8 cellular contexts compared by ENCODE assay signal in the genomic region with DNA sequence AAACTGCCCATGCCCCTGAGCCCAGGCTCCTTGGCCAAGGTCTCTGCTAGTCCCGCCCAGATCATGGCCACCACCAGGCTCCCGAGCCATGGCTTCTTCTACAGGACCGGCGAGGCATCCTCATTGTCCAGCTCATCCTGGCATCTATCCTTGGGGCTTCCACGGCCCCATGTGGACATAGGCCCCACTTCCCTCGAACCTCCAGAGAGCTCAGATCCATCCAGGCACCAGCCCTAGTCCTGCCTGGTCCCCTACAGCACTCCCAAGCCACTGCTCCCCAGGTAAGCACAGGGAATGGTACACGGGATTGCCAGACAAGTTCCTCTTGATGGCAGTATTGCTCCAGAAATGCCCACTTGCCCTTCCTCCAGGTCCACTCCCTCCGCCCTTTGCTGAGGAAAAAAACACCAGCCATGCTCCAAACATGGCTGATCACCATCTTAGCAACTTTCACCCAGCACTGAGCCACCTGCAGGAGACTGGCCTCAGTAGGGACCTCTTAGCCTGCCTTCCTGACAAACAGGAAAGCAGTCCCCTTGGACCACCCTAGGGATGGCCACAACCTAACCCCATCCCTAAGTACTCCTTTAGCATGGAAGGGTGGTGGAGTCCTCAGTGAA.
A peak's percentile ranks its signal among the peaks of the same experiment; 100 is the strongest.
DNase-seq lines count a peak whose midpoint lies in the region; ATAC-seq, FAIRE-seq and TF ChIP-seq lines count a peak whose summit lies in the region.

No MANE protein-coding gene starts in this region.

- no peak overlapping the region for H3K27ac Mint-ChIP-seq in Calu3 (ENCODE audit: unreplicated experiment)

- H3K9me3 Mint-ChIP-seq in Calu3 (ENCODE audit: low read depth, unreplicated experiment) = peaks cover 7% of the 10 kb centered on the region

- ATAC-seq in GM19328 (IDR thresholded peaks at IDR 0.05; ENCODE audit: unreplicated experiment) (peak; percentile 55), HG03558 (IDR thresholded peaks at IDR 0.05; ENCODE audit: extremely low read depth, unreplicated experiment) (peak; percentile 60), SK-N-SH treated with all-trans-retinoic acid at 6 μM for 48 hours (peak; percentile 57)

- peaks cover 8% of the 10 kb centered on the region for H3K4me1 Mint-ChIP-seq in Calu3 (ENCODE audit: low read depth, unreplicated experiment)

- H3K9ac ChIP-seq in kidney (ENCODE audit: low read length in 2 of 2) = no peak overlapping the region

- no peaks in the 10 kb centered on the region for H3K36me3 ChIP-seq in kidney (ENCODE audit: control insufficient read depth in 1 of 2, insufficient read depth in 2 of 2, low read length in 2 of 2)

- no peaks in the 10 kb centered on the region for H3K27me3 Mint-ChIP-seq in Calu3 (ENCODE audit: unreplicated experiment)

- FAIRE-seq in kidney (lab: Jason Lieb, UNC) = peak; percentile 82

- no peaks in the 10 kb centered on the region for H3K4me1 ChIP-seq in kidney (ENCODE audit: control insufficient read depth in 1 of 2, insufficient read depth in 1 of 2, low read depth in 1 of 2, low read length in 2 of 2)

- H3K36me3 Mint-ChIP-seq in Calu3 (ENCODE audit: insufficient read depth, unreplicated experiment) = peaks cover 7% of the 10 kb centered on the region

- H3K4me3 ChIP-seq in kidney (ENCODE audit: low read length in 2 of 2) = no peak overlapping the region

- intact Hi-C loops in kidney (cut with DNase I) = no loop called here
- intact Hi-C loops in Calu3 (cut with micrococcal nuclease; ENCODE audit: unreplicated experiment) = no loop called here

- BruUV-seq in Calu3 (replicated peaks; lab: Mats Ljungman, UMichigan) = no TSS peak

- peak; percentile 40 for DNase-seq in Caki2 (ENCODE audit: low read depth)
- peak; percentile 82 for DNase-seq in kidney
- no peak for DNase-seq in cortex of kidney (lab: John Stamatoyannopoulos, UW)
- DNase-seq in NCI-H128 (lab: John Stamatoyannopoulos, UW; ENCODE audit: unreplicated experiment) = no peak
- no peak for DNase-seq in Calu3

- CTCF ChIA-PET in Calu3 (lab: Charles Lee) = no interaction called here

- TF ChIP-seq CTCF in kidney (IDR thresholded peaks at IDR 0.05; ENCODE audit: borderline replicate concordance, extremely low read depth, insufficient read depth) (peak; percentile 38), Calu3 (IDR thresholded peaks at IDR 0.05; ENCODE audit: unreplicated experiment) (no peak)

- in situ Hi-C loops in Caki2 (cut with HindIII; ENCODE audit: low pct_unique_long_range_greater_than_20kb, low sequenced_read_pairs) = no loop called here

- no peak overlapping the region for H3K27ac ChIP-seq in kidney (ENCODE audit: low read depth in 2 of 2, low read length in 2 of 2)

- no peak overlapping the region for H3K4me3 Mint-ChIP-seq in Calu3 (ENCODE audit: low read depth, unreplicated experiment)

- H3K9me3 ChIP-seq in kidney (ENCODE audit: control insufficient read depth in 1 of 2, low read length in 2 of 2) = no peaks in the 10 kb centered on the region

TF ChIP-seq in SK-N-SH treated with all-trans-retinoic acid at 6 μM for 48 hours, 23 proteins besides CTCF, POLR2A, EP300 and RAD21 (continues in another document):
- TF ChIP-seq SNAI2 (CRISPR knock-in tag; IDR thresholded peaks at IDR 0.05) (no peak), ZFP30 (CRISPR knock-in tag; IDR thresholded peaks at IDR 0.05) (no peak), ZNF565 (CRISPR knock-in tag; conservative IDR thresholded peaks at IDR 0.05; ENCODE audit: low read depth) (no peak), ZNF8 (CRISPR knock-in tag; IDR thresholded peaks at IDR 0.05) (no peak), ISL1 (CRISPR knock-in tag; IDR thresholded peaks at IDR 0.05) (no peak), GLIS3 (CRISPR knock-in tag; IDR thresholded peaks at IDR 0.05) (no peak), TCF4 (CRISPR knock-in tag; IDR thresholded peaks at IDR 0.05; ENCODE audit: borderline replicate concordance) (no peak), CSDC2 (CRISPR knock-in tag; IDR thresholded peaks at IDR 0.05) (no peak), ZFP3 (CRISPR knock-in tag; IDR thresholded peaks at IDR 0.05) (no peak), ARNTL (CRISPR knock-in tag; IDR thresholded peaks at IDR 0.05; ENCODE audit: borderline replicate concordance, low read depth) (no peak), RARB (CRISPR knock-in tag; IDR thresholded peaks at IDR 0.05) (no peak)
- TF ChIP-seq, protein P1, sequence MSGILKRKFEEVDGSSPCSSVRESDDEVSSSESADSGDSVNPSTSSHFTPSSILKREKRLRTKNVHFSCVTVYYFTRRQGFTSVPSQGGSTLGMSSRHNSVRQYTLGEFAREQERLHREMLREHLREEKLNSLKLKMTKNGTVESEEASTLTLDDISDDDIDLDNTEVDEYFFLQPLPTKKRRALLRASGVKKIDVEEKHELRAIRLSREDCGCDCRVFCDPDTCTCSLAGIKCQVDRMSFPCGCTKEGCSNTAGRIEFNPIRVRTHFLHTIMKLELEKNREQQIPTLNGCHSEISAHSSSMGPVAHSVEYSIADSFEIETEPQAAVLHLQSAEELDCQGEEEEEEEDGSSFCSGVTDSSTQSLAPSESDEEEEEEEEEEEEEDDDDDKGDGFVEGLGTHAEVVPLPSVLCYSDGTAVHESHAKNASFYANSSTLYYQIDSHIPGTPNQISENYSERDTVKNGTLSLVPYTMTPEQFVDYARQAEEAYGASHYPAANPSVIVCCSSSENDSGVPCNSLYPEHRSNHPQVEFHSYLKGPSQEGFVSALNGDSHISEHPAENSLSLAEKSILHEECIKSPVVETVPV (CRISPR knock-in tag; IDR thresholded peaks at IDR 0.05) = no peak
- TF ChIP-seq, protein P2, sequence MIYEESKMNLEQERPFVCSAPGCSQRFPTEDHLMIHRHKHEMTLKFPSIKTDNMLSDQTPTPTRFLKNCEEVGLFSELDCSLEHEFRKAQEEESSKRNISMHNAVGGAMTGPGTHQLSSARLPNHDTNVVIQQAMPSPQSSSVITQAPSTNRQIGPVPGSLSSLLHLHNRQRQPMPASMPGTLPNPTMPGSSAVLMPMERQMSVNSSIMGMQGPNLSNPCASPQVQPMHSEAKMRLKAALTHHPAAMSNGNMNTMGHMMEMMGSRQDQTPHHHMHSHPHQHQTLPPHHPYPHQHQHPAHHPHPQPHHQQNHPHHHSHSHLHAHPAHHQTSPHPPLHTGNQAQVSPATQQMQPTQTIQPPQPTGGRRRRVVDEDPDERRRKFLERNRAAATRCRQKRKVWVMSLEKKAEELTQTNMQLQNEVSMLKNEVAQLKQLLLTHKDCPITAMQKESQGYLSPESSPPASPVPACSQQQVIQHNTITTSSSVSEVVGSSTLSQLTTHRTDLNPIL (CRISPR knock-in tag; IDR thresholded peaks at IDR 0.05; ENCODE audit: low read depth) = no peak
- TF ChIP-seq, protein P3, sequence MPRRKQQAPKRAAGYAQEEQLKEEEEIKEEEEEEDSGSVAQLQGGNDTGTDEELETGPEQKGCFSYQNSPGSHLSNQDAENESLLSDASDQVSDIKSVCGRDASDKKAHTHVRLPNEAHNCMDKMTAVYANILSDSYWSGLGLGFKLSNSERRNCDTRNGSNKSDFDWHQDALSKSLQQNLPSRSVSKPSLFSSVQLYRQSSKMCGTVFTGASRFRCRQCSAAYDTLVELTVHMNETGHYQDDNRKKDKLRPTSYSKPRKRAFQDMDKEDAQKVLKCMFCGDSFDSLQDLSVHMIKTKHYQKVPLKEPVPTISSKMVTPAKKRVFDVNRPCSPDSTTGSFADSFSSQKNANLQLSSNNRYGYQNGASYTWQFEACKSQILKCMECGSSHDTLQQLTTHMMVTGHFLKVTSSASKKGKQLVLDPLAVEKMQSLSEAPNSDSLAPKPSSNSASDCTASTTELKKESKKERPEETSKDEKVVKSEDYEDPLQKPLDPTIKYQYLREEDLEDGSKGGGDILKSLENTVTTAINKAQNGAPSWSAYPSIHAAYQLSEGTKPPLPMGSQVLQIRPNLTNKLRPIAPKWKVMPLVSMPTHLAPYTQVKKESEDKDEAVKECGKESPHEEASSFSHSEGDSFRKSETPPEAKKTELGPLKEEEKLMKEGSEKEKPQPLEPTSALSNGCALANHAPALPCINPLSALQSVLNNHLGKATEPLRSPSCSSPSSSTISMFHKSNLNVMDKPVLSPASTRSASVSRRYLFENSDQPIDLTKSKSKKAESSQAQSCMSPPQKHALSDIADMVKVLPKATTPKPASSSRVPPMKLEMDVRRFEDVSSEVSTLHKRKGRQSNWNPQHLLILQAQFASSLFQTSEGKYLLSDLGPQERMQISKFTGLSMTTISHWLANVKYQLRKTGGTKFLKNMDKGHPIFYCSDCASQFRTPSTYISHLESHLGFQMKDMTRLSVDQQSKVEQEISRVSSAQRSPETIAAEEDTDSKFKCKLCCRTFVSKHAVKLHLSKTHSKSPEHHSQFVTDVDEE (CRISPR knock-in tag; IDR thresholded peaks at IDR 0.05) = no peak
- TF ChIP-seq, protein P4, sequence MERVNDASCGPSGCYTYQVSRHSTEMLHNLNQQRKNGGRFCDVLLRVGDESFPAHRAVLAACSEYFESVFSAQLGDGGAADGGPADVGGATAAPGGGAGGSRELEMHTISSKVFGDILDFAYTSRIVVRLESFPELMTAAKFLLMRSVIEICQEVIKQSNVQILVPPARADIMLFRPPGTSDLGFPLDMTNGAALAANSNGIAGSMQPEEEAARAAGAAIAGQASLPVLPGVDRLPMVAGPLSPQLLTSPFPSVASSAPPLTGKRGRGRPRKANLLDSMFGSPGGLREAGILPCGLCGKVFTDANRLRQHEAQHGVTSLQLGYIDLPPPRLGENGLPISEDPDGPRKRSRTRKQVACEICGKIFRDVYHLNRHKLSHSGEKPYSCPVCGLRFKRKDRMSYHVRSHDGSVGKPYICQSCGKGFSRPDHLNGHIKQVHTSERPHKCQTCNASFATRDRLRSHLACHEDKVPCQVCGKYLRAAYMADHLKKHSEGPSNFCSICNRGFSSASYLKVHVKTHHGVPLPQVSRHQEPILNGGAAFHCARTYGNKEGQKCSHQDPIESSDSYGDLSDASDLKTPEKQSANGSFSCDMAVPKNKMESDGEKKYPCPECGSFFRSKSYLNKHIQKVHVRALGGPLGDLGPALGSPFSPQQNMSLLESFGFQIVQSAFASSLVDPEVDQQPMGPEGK (CRISPR knock-in tag; IDR thresholded peaks at IDR 0.05; ENCODE audit: borderline replicate concordance) = no peak
- TF ChIP-seq, protein P5, sequence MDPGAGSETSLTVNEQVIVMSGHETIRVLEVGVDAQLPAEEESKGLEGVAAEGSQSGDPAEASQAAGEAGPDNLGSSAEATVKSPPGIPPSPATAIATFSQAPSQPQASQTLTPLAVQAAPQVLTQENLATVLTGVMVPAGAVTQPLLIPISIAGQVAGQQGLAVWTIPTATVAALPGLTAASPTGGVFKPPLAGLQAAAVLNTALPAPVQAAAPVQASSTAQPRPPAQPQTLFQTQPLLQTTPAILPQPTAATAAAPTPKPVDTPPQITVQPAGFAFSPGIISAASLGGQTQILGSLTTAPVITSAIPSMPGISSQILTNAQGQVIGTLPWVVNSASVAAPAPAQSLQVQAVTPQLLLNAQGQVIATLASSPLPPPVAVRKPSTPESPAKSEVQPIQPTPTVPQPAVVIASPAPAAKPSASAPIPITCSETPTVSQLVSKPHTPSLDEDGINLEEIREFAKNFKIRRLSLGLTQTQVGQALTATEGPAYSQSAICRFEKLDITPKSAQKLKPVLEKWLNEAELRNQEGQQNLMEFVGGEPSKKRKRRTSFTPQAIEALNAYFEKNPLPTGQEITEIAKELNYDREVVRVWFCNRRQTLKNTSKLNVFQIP (CRISPR knock-in tag; IDR thresholded peaks at IDR 0.05; ENCODE audit: borderline replicate concordance, low read depth) = no peak

Comparison
In these comparisons a context has a peak if more than half of its experiments do, and no peak if none do; other contexts are left out.
1. DNase-seq: peak in Caki2 (single experiment) and kidney (single experiment); none in cortex of kidney (single experiment), NCI-H128 (single experiment) and Calu3 (single experiment).
2. Peak in every context shown above with its lines, with median percentiles within 50 percentile points of each other: ATAC-seq.